In the genomic region with DNA sequence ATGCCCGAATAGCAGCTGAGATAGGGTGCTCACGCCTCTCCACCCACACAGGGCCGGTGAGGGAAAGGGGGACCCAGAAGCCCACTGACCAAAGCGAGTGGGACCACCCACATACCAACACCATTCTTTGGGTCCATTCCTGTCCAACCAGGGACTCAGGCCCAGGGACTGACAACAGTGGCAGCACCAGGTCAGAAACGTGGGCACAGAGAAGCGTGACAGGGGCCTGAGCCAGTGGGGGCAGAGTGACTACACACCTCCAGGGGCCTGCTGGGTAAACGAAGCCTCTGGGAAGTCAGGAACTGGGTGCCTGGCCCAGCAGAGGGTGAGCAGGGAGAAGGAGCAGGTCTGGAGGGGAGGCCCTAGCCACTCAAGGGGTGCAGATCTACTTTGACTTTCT, we compare ENCODE assay signal across 1 cellular context.
TF ChIP-seq lines count a peak whose summit lies in the region.

No MANE protein-coding gene starts in this region.

TF ChIP-seq in GM12878, 131 proteins besides CTCF, POLR2A, EP300 and RAD21:
- TF ChIP-seq SP1 (IDR thresholded peaks at IDR 0.05; ENCODE audit: low read depth, low read length) (no peak), MEF2B (IDR thresholded peaks at IDR 0.05; ENCODE audit: partially characterized antibody, poor library complexity, severe bottlenecking) (no peak), EZH2 (IDR thresholded peaks at IDR 0.05; ENCODE audit: borderline replicate concordance, control insufficient read depth, low read depth, low read length) (no peak), IRF3 (IDR thresholded peaks at IDR 0.05) (no peak), DPF2 (IDR thresholded peaks at IDR 0.05) (no peak), BMI1 (IDR thresholded peaks at IDR 0.05; ENCODE audit: borderline replicate concordance) (no peak), TBL1XR1 (IDR thresholded peaks at IDR 0.05; ENCODE audit: low read depth, low read length) (no peak), TCF7 (IDR thresholded peaks at IDR 0.05; ENCODE audit: borderline replicate concordance) (no peak), LARP7 (IDR thresholded peaks at IDR 0.05) (no peak), TAF1 (IDR thresholded peaks at IDR 0.05; ENCODE audit: borderline replicate concordance, low read depth, low read length) (no peak), PAX8 (IDR thresholded peaks at IDR 0.05) (no peak), E2F8 (IDR thresholded peaks at IDR 0.05; ENCODE audit: low read depth, partially characterized antibody) (no peak), ZNF622 (IDR thresholded peaks at IDR 0.05) (no peak), EED (IDR thresholded peaks at IDR 0.05; ENCODE audit: low read depth) (no peak), PML (IDR thresholded peaks at IDR 0.05; ENCODE audit: low read length) (no peak), TCF3 (IDR thresholded peaks at IDR 0.05; ENCODE audit: borderline replicate concordance, insufficient read depth, low read depth, low read length) (no peak), USF2 (IDR thresholded peaks at IDR 0.05; ENCODE audit: borderline replicate concordance, low read depth, low read length) (no peak), HCFC1 (IDR thresholded peaks at IDR 0.05; ENCODE audit: low read length) (no peak)
